Comparison of ENCODE assay signal across 8 cellular contexts in the genomic region with DNA sequence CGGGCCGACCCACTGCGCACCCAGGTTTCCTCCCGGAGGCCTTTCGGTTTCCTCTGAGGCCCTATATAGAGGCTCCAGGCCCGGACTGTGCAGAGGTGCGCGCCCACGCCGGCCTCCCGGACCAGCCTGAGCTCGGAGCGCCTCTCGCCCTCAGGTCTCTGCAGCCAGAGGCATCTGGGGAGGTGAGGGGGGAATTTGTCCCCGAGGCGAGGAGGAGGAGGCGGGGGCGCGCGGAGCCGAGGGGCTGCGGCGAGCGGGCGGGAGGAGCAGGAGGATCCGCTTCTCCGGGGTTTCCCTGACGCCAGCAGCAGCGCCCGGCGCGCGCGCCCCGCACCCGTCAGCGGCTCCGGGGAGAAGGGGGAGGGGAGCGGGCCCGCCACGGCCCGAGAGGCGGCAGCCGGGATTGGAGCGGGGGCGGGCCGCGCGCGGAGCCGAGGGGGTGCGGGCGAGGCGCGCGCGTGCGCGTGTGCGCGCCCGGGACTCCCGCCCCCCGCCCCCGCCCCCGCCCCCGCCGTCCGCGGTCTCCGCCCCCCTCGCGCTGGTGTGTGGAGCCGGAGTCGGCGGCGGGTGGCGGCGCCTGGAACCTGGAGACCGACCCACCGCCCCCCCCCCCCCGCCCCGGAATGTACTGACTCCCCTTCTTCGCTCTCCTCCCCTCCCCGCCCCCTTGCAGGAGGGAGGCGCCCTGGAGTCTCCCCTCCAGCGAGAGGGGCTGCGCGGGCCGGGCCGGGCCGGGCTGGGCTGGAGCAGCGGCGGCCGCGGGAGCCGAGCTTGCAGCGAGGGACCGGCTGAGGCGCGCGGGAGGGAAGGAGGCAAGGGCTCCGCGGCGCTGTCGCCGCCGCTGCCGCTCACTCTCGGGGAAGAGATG. TPM values are rescaled to one million over a fixed set of nuclear protein-coding genes. Genes with fewer than 3 reads are reported as not detected.
DNase-seq lines count a peak whose midpoint lies in the region; ATAC-seq and TF ChIP-seq lines count a peak whose summit lies in the region.

Gene NEO1 (plus strand): TSS at position 653 of the 868 bp plus-strand sequence. CDS start 213 bp downstream, at position 866.

- H2BK12ac ChIP-seq in trophoblast cell (ENCODE audit: low read length): peak within 1 kb of the TSS; percentile 80

- peak; percentile 63 for DNase-seq in DMS53 treated with DMSO at 0.1 percent for 48 hours (lab: John Stamatoyannopoulos, UW; ENCODE audit: unreplicated experiment)
- peak; percentile 82 for DNase-seq in HCEC 1CT
- peak; percentile 91 for DNase-seq in NCI-H1105 (lab: John Stamatoyannopoulos, UW)
- DNase-seq in amniotic stem cell (lab: John Stamatoyannopoulos, UW): peak; percentile 34
- DNase-seq in heart right ventricle: peak; percentile 85 to 90
- DNase-seq in trophoblast cell: peak; percentile 71 to 76
- peak; percentile 90 for DNase-seq in thyroid gland

- no peaks in the 10 kb centered on the region for H3K36me3 Mint-ChIP-seq in T-helper 1 cell treated with Interleukin-12 subunit alpha and Interleukin-12 subunit beta and Interleukin-4 antibody, amounts not matched to agents 30 μg/mL and 1 μg/mL, for 36 hours (ENCODE audit: low read depth)

- H3K27ac ChIP-seq in heart right ventricle (peak within 1 kb of the TSS; percentile 87 to 96 (median 90)), trophoblast cell (ENCODE audit: low read depth, low read length) (peak within 1 kb of the TSS; percentile 84), thyroid gland (peak within 1 kb of the TSS; percentile 87 to 97 (median 93))

- peak; percentile 92 to 98 (median 94) for ATAC-seq in heart right ventricle

- H3K23ac ChIP-seq in trophoblast cell (ENCODE audit: low read length): no peak within 1 kb of the TSS

- peaks cover 9% of the 10 kb centered on the region for H3K4me1 Mint-ChIP-seq in T-helper 1 cell treated with Interleukin-12 subunit alpha and Interleukin-12 subunit beta and Interleukin-4 antibody, amounts not matched to agents 30 μg/mL and 1 μg/mL, for 36 hours (ENCODE audit: low read depth)

- TF ChIP-seq POLR2A in thyroid gland (IDR thresholded peaks at IDR 0.05): peak in 1 of 2 donors; percentile 61

- no peaks in the 10 kb centered on the region for H3K9me3 Mint-ChIP-seq in T-helper 1 cell treated with Interleukin-12 subunit alpha and Interleukin-12 subunit beta and Interleukin-4 antibody, amounts not matched to agents 30 μg/mL and 1 μg/mL, for 36 hours

- H3K4me2 ChIP-seq in trophoblast cell (ENCODE audit: low read length): peak within 1 kb of the TSS; percentile 67

- H3K14ac ChIP-seq in trophoblast cell (ENCODE audit: low read length): peak within 1 kb of the TSS; percentile 93

- H3K4me3 ChIP-seq in heart right ventricle (peak within 1 kb of the TSS; percentile 67 to 95 (median 82)), trophoblast cell (ENCODE audit: low read depth, low read length) (peak within 1 kb of the TSS; percentile 95), thyroid gland (replicated peaks in 1 of 3) (peak within 1 kb of the TSS; percentile 22 to 96 (median 83))

- peak within 1 kb of the TSS; percentile 86 for H4K8ac ChIP-seq in trophoblast cell (ENCODE audit: low read depth, low read length)

- H3K79me2 ChIP-seq in trophoblast cell (ENCODE audit: control insufficient read depth, insufficient read depth, low read length, poor library complexity): peaks cover 2% of the 10 kb centered on the region

- peak within 1 kb of the TSS; percentile 60 for H3K4ac ChIP-seq in trophoblast cell (ENCODE audit: low read depth, low read length)

- H4K12ac ChIP-seq in trophoblast cell (ENCODE audit: low read depth, low read length): peak within 1 kb of the TSS; percentile 63

- peak within 1 kb of the TSS; percentile 52 for H2BK120ac ChIP-seq in trophoblast cell (ENCODE audit: insufficient read depth, low read length, poor library complexity)

- H2AFZ ChIP-seq in trophoblast cell (ENCODE audit: insufficient read depth, low read length, poor library complexity): peak within 1 kb of the TSS; percentile 92

- peaks cover 0 to 92% (median 0%) of the 10 kb centered on the region in 7 donors for H3K27me3 ChIP-seq in heart right ventricle
- H3K27me3 ChIP-seq in trophoblast cell (ENCODE audit: insufficient read depth, low read length): no peaks in the 10 kb centered on the region
- no peaks in the 10 kb centered on the region for H3K27me3 ChIP-seq in thyroid gland

- no peak within 1 kb of the TSS for H2AK5ac ChIP-seq in trophoblast cell (ENCODE audit: low read length)

- peak within 1 kb of the TSS; percentile 79 for H4K91ac ChIP-seq in trophoblast cell (ENCODE audit: low read depth, low read length)

- peaks cover 8% of the 10 kb centered on the region for H3K79me1 ChIP-seq in trophoblast cell (ENCODE audit: low read length)

- no peaks in the 10 kb centered on the region for H3K9me3 ChIP-seq in heart right ventricle
- no peaks in the 10 kb centered on the region for H3K9me3 ChIP-seq in trophoblast cell (ENCODE audit: insufficient read depth, low read depth, low read length)
- no peaks in the 10 kb centered on the region for H3K9me3 ChIP-seq in thyroid gland

- peaks cover 36% of the 10 kb centered on the region for H3K27me3 Mint-ChIP-seq in T-helper 1 cell treated with Interleukin-12 subunit alpha and Interleukin-12 subunit beta and Interleukin-4 antibody, amounts not matched to agents 30 μg/mL and 1 μg/mL, for 36 hours (ENCODE audit: low read depth)

- no peaks in the 10 kb centered on the region for H3K36me3 ChIP-seq in heart right ventricle
- H3K36me3 ChIP-seq in trophoblast cell (ENCODE audit: control insufficient read depth in 1 of 2, insufficient read depth in 2 of 2, low read length in 2 of 2): no peaks in the 10 kb centered on the region
- no peaks in the 10 kb centered on the region for H3K36me3 ChIP-seq in thyroid gland

- WGBS in heart right ventricle, 2 donors: 0 to 1% methylated on average over 57 to 88 of the region's 110 CpGs
- WGBS in trophoblast cell (ENCODE audit: extremely low coverage, insufficient coverage, insufficient read length): no CpG with 5 or more reads among the region's 110 CpGs
- 0% methylated on average over 13 of the region's 110 CpGs for WGBS in thyroid gland, 2 donors

- H3K9ac ChIP-seq in trophoblast cell (ENCODE audit: low read length): peak within 1 kb of the TSS; percentile 41

- peaks cover 0 to 23% (median 14%) of the 10 kb centered on the region in 9 donors for H3K4me1 ChIP-seq in heart right ventricle
- peaks cover 0 to 3% of the 10 kb centered on the region in 2 experiments for H3K4me1 ChIP-seq in trophoblast cell (ENCODE audit: control insufficient read depth in 1 of 2, insufficient read depth in 2 of 2, low read length in 2 of 2)
- H3K4me1 ChIP-seq in thyroid gland: peaks cover 4 to 8% of the 10 kb centered on the region in 2 donors

- peak in 1 of 9 donors; percentile 6 for TF ChIP-seq CTCF in heart right ventricle (IDR thresholded peaks at IDR 0.05)
- peak in 1 of 6 experiments; percentile 8 for TF ChIP-seq CTCF in thyroid gland (IDR thresholded peaks at IDR 0.05)

- peak within 1 kb of the TSS; percentile 76 for H3K18ac ChIP-seq in trophoblast cell (ENCODE audit: low read length)

- peak within 1 kb of the TSS; percentile 79 for H3K4me3 Mint-ChIP-seq in T-helper 1 cell treated with Interleukin-12 subunit alpha and Interleukin-12 subunit beta and Interleukin-4 antibody, amounts not matched to agents 30 μg/mL and 1 μg/mL, for 36 hours

- H2BK5ac ChIP-seq in trophoblast cell (ENCODE audit: low read depth, low read length, poor library complexity): peak within 1 kb of the TSS; percentile 68

- intact Hi-C loops in heart right ventricle (cut with DNase I) (loop anchor here in 2 of 10 donors (5.0 to 10.0 kb wide), 3 partner anchors 267 to 677 kb away; partner anchors contain the start of genes ADPGK (in 2 of the 2) and HEXA (in 1 of the 2)), thyroid gland (cut with DNase I) (no loop called here)

- peak within 1 kb of the TSS; percentile 50 for H3K27ac Mint-ChIP-seq in T-helper 1 cell treated with Interleukin-12 subunit alpha and Interleukin-12 subunit beta and Interleukin-4 antibody, amounts not matched to agents 30 μg/mL and 1 μg/mL, for 36 hours

RNA-seq across cellular contexts. Expression of gene NEO1, which starts in this region (rescaled TPM):
- total RNA-seq in heart right ventricle: 10 to 100 TPM in 9 of 10 donors, 1 to 10 TPM in 1; 8.7 to 16.9 (median 12.3) TPM
- polyA plus RNA-seq in heart right ventricle: 1 to 10 TPM; 3.4 to 4.7 TPM
- 14.9 and 15.3 TPM in 2 replicates for polyA plus RNA-seq in trophoblast cell (2013)
- total RNA-seq in thyroid gland: 10 to 100 TPM; 27.1 to 39.6 (median 28.8) TPM

Comparison
In these comparisons a context has a peak if more than half of its experiments do, and no peak if none do; other contexts are left out.
1. Peak in every context shown above with its lines: DNase-seq, ATAC-seq, H3K4me3 ChIP-seq and H3K27ac ChIP-seq.
2. DNase-seq: peak in every context shown above with its lines; median percentile 91 in NCI-H1105; 90 in thyroid gland; 88 in heart right ventricle; 82 in HCEC 1CT; 74 in trophoblast cell; 63 in DMS53 treated with DMSO at 0.1 percent for 48 hours; 34 in amniotic stem cell.